8 cellular contexts compared by ENCODE assay signal in the genomic region with DNA sequence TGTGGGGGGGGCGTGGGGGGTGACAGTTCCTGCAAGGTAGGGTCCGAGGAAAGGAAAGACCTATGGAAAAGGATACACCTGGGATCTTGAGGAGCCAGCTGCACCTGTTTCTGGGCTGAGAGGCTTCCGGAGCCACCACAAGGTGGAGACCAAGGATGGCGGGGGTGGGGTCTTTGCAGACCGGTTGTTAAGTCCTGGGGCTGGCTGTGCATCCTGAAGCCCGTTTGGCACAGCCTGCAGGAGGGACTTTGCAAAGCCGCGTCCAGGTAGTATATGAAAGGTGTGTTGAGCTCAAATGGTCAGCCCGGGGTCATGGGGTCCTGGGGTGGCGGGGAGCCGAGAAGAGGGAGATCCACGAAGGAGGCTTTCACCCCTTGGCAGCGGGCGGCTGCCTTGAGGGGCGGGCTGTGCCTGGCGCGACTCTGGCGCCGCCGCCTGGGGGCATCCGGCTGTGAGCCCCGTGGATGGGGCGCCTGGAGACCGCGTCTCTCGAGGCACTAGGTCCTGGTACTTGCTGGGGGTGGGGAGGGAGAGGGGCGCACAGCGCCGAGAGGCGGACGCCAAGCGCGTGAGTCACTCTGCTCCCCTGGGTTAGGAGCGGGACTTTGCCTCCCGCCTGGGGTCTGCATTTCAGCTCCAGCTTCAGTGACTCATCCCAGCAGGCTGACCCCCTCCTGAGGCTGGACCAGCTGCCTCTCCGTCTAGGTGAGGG. TPM values are rescaled to one million over a fixed set of nuclear protein-coding genes. Genes with fewer than 3 reads are reported as not detected.
DNase-seq lines count a peak whose midpoint lies in the region; ATAC-seq and TF ChIP-seq lines count a peak whose summit lies in the region.

No MANE protein-coding gene starts in this region.

- in situ Hi-C loops in SK-MEL-5 (cut with HindIII; ENCODE audit: low pct_unique_long_range_greater_than_20kb, low sequenced_read_pairs), result no loop called here

- peak overlapping the region; percentile 13 for H3K4me3 ChIP-seq in fibroblast of mammary gland (ENCODE audit: control insufficient read depth, low read depth, low read length)

- ATAC-seq in HG02840 (IDR thresholded peaks at IDR 0.05; ENCODE audit: low FRiP score, unreplicated experiment), result no peak
- ATAC-seq in HG03196 (IDR thresholded peaks at IDR 0.05; ENCODE audit: unreplicated experiment), result no peak

- TF ChIP-seq CTCF in fibroblast of mammary gland (conservative IDR thresholded peaks at IDR 0.05; ENCODE audit: control insufficient read depth, insufficient read depth, low read depth, low read length), result no peak

- DNase-seq in activated CD4-positive, alpha-beta T cell treated with anti-CD3 and anti-CD28 coated beads for 48 hours, result peak; percentile 8
- no peak for DNase-seq in activated CD4-positive, alpha-beta T cell treated with anti-CD3 and anti-CD28 coated beads, Interleukin-2, amount 50 U/mL, for 1 hour
- DNase-seq in SK-MEL-5 (ENCODE audit: low read depth, low spot score) (peak; percentile 62), fibroblast of mammary gland (ENCODE audit: low read depth) (peak; percentile 10), retina (peak; percentile 50), germinal center (ENCODE audit: low spot score) (no peak)

RNA-seq across cellular contexts. Expression of a gene that starts 58.2 kb away (rescaled TPM):
- 125 and 137 TPM in 2 replicates for total RNA-seq in SK-MEL-5 (2014; rRNA removed; shearing (Covaris generic))
- 68.5 and 81.3 TPM in 2 replicates for polyA plus RNA-seq in SK-MEL-5 (2015; cell fraction: cytosol; rRNA removed)
- 39.8 and 40.1 TPM in 2 replicates for polyA plus RNA-seq in SK-MEL-5 (2015; cell fraction: nucleus; rRNA removed)

Comparison
In these comparisons a context has a peak if more than half of its experiments do, and no peak if none do; other contexts are left out.
1. DNase-seq: peak in activated CD4-positive, alpha-beta T cell treated with anti-CD3 and anti-CD28 coated beads for 48 hours (single experiment), SK-MEL-5 (single experiment), fibroblast of mammary gland (single experiment) and retina (single experiment); none in activated CD4-positive, alpha-beta T cell treated with anti-CD3 and anti-CD28 coated beads, Interleukin-2, amount 50 U/mL, for 1 hour (single experiment) and germinal center (single experiment).